ENCODE assay signal across 19 cellular contexts in genomic region chr10:124598196-124598595, GRCh38.
"Had no signal": no experiment of that assay in that cellular context is flagged by ENCODE, and none has a peak within 500 bp of the region (broad histone marks: within the 10 kb centered on the region; RNA-seq: fewer than 3 reads in every experiment).

No MANE protein-coding gene starts in this region.

- H3K4me3 Mint-ChIP-seq: activated CD4-positive, alpha-beta memory T cell treated with anti-CD3 and anti-CD28 coated beads, Interleukin-2, amount 10 ng/mL, durations not matched to agents 7 days and 5 days; activated CD4-positive, alpha-beta T cell treated with anti-CD3 and anti-CD28 coated beads for 36 hours; activated CD8-positive, alpha-beta memory T cell treated with anti-CD3 and anti-CD28 coated beads, Interleukin-2, amount 10 ng/mL, durations not matched to agents 7 days and 5 days; activated naive CD8-positive, alpha-beta T cell treated with anti-CD3 and anti-CD28 coated beads, Interleukin-2, amount 10 ng/mL, durations not matched to agents 7 days and 5 days; nephron progenitor cell; stimulated activated naive CD8-positive, alpha-beta T cell treated with anti-CD3 and anti-CD28 coated beads, Interleukin-15, amount 100 ng/mL, for 72 hours had no signal

- FAIRE-seq: frontal cortex, TTC549 had no signal

- H3K4me3 ChIP-seq: body of pancreas, colonic mucosa, suprapubic skin had no signal

- H3K9me3 ChIP-seq: body of pancreas, colonic mucosa, suprapubic skin had no signal

- H3K36me3 Mint-ChIP-seq: activated CD8-positive, alpha-beta memory T cell treated with anti-CD3 and anti-CD28 coated beads, Interleukin-2, amount 10 ng/mL, durations not matched to agents 7 days and 5 days; activated naive CD8-positive, alpha-beta T cell treated with anti-CD3 and anti-CD28 coated beads, Interleukin-2, amount 10 ng/mL, durations not matched to agents 7 days and 5 days had no signal

- H3K27me3 Mint-ChIP-seq: activated CD4-positive, alpha-beta memory T cell treated with anti-CD3 and anti-CD28 coated beads, Interleukin-2, amount 10 ng/mL, durations not matched to agents 7 days and 5 days; activated CD4-positive, alpha-beta T cell treated with anti-CD3 and anti-CD28 coated beads for 36 hours; activated CD8-positive, alpha-beta memory T cell treated with anti-CD3 and anti-CD28 coated beads, Interleukin-2, amount 10 ng/mL, durations not matched to agents 7 days and 5 days; activated naive CD8-positive, alpha-beta T cell treated with anti-CD3 and anti-CD28 coated beads, Interleukin-2, amount 10 ng/mL, durations not matched to agents 7 days and 5 days; stimulated activated naive CD8-positive, alpha-beta T cell treated with anti-CD3 and anti-CD28 coated beads, Interleukin-15, amount 100 ng/mL, for 72 hours had no signal

- DNase-seq: activated CD4-positive, alpha-beta memory T cell treated with anti-CD3 and anti-CD28 coated beads, Interleukin-2, amount 10 ng/mL, durations not matched to agents 7 days and 5 days; activated CD4-positive, alpha-beta T cell treated with anti-CD3 and anti-CD28 coated beads for 36 hours; activated CD8-positive, alpha-beta memory T cell treated with anti-CD3 and anti-CD28 coated beads, Interleukin-2, amount 10 ng/mL, durations not matched to agents 7 days and 5 days; activated naive CD4-positive, alpha-beta T cell treated with Interleukin-2 at 50 U/mL for 16 hours; activated naive CD8-positive, alpha-beta T cell treated with anti-CD3 and anti-CD28 coated beads, Interleukin-2, amount 10 ng/mL, durations not matched to agents 7 days and 5 days; amygdala; body of pancreas; caudate nucleus; colonic mucosa; erythroblast; nephron progenitor cell; occipital lobe; retina; stimulated activated CD4-positive, alpha-beta T cell treated with anti-CD3 and anti-CD28 coated beads, Interleukin-2, amount 100 ng/mL, for 24 hours; stimulated activated naive CD8-positive, alpha-beta T cell treated with anti-CD3 and anti-CD28 coated beads, Interleukin-15, amount 100 ng/mL, for 72 hours; trophoblast cell had no signal

- H3K36me3 ChIP-seq: colonic mucosa, suprapubic skin had no signal

- H3K27ac Mint-ChIP-seq: activated CD4-positive, alpha-beta memory T cell treated with anti-CD3 and anti-CD28 coated beads, Interleukin-2, amount 10 ng/mL, durations not matched to agents 7 days and 5 days; activated CD4-positive, alpha-beta T cell treated with anti-CD3 and anti-CD28 coated beads for 36 hours; activated CD8-positive, alpha-beta memory T cell treated with anti-CD3 and anti-CD28 coated beads, Interleukin-2, amount 10 ng/mL, durations not matched to agents 7 days and 5 days; activated naive CD8-positive, alpha-beta T cell treated with anti-CD3 and anti-CD28 coated beads, Interleukin-2, amount 10 ng/mL, durations not matched to agents 7 days and 5 days; nephron progenitor cell had no signal

- H3K27ac ChIP-seq: body of pancreas, colonic mucosa, suprapubic skin had no signal

- H3K9me3 Mint-ChIP-seq: activated CD4-positive, alpha-beta memory T cell treated with anti-CD3 and anti-CD28 coated beads, Interleukin-2, amount 10 ng/mL, durations not matched to agents 7 days and 5 days; activated naive CD8-positive, alpha-beta T cell treated with anti-CD3 and anti-CD28 coated beads, Interleukin-2, amount 10 ng/mL, durations not matched to agents 7 days and 5 days; nephron progenitor cell; stimulated activated naive CD8-positive, alpha-beta T cell treated with anti-CD3 and anti-CD28 coated beads, Interleukin-15, amount 100 ng/mL, for 72 hours had no signal

- H3K4me1 ChIP-seq: colonic mucosa, suprapubic skin had no signal

- H3K4me1 Mint-ChIP-seq: activated CD4-positive, alpha-beta memory T cell treated with anti-CD3 and anti-CD28 coated beads, Interleukin-2, amount 10 ng/mL, durations not matched to agents 7 days and 5 days; activated CD4-positive, alpha-beta T cell treated with anti-CD3 and anti-CD28 coated beads for 36 hours; activated CD8-positive, alpha-beta memory T cell treated with anti-CD3 and anti-CD28 coated beads, Interleukin-2, amount 10 ng/mL, durations not matched to agents 7 days and 5 days; activated naive CD8-positive, alpha-beta T cell treated with anti-CD3 and anti-CD28 coated beads, Interleukin-2, amount 10 ng/mL, durations not matched to agents 7 days and 5 days; stimulated activated naive CD8-positive, alpha-beta T cell treated with anti-CD3 and anti-CD28 coated beads, Interleukin-15, amount 100 ng/mL, for 72 hours had no signal

- ATAC-seq: activated CD4-positive, alpha-beta T cell treated with anti-CD3 and anti-CD28 coated beads for 36 hours; activated CD8-positive, alpha-beta memory T cell treated with anti-CD3 and anti-CD28 coated beads, Interleukin-2, amount 10 ng/mL, durations not matched to agents 7 days and 5 days; body of pancreas; stimulated activated naive CD8-positive, alpha-beta T cell treated with anti-CD3 and anti-CD28 coated beads, Interleukin-15, amount 100 ng/mL, for 72 hours had no signal

- H3K27me3 ChIP-seq: body of pancreas, colonic mucosa, suprapubic skin had no signal
